ENCODE assay signal across 8 cellular contexts in the genomic region with DNA sequence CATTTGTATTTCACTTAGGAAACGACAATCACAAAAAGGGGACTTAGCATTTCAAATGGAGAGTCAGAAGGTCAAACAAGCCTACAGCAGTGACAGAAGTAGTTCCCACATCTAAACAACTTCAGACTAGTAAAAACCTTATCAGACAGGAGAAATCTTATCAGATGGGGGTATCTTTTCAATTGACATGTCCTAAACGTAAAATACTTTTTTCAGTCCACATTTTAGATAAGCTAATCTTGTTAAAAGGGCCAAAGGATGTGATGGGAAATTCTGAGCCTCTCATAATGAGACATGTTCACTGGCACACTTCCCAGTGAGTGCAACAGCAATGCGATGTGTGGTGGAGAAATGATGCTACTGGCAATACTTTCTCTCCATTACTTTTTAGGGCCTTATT. TPM values are rescaled to one million over a fixed set of nuclear protein-coding genes. Genes with fewer than 3 reads are reported as not detected.
A peak's percentile ranks its signal among the peaks of the same experiment; 100 is the strongest.
DNase-seq lines count a peak whose midpoint lies in the region; ATAC-seq, FAIRE-seq and TF ChIP-seq lines count a peak whose summit lies in the region.

No MANE protein-coding gene starts in this region.

- WGBS in HepG2 (ENCODE audit: low lambda C conversion rate) = 26% methylated on average over 3 of the region's 3 CpGs
- WGBS in gastroesophageal sphincter (ENCODE audit: low coverage in 1 of 2), 2 donors = 4 to 13% methylated on average over 3 of the region's 3 CpGs

- H3K4me1 ChIP-seq in BLaER1 (peaks cover 77% of the 10 kb centered on the region), adipocyte (ENCODE audit: control insufficient read depth, insufficient read depth, low read length) (peaks cover 46% of the 10 kb centered on the region), HepG2 (ENCODE audit: insufficient read depth, low read length) (peaks cover 64% of the 10 kb centered on the region), upper lobe of right lung (peaks cover 52% of the 10 kb centered on the region), gastroesophageal sphincter (peaks cover 2 to 73% (median 32%) of the 10 kb centered on the region in 3 donors)

- H3K4me3 ChIP-seq in BLaER1 (peak overlapping the region; percentile 100), adipocyte (ENCODE audit: low read length) (peak overlapping the region; percentile 98), HepG2 (replicated peaks in 1 of 3; ENCODE audit: insufficient read depth in 1 of 3, low read depth in 2 of 3, low read length in 3 of 3) (peak overlapping the region; percentile 80 to 95 (median 88)), upper lobe of right lung (peak overlapping the region; percentile 85), gastroesophageal sphincter (peak overlapping the region in 1 of 2 donors; percentile 70)

- POLR2A ChIA-PET in HepG2 (lab: Yijun Ruan, JAX) = interaction anchor here (0.7 kb wide), 1 partner anchor 130 kb away, joined by 3 read pairs; the partner anchor contains the start of gene YPEL1

- H2AFZ ChIP-seq in HepG2 (ENCODE audit: low read length) = no peak overlapping the region

- H3K27ac ChIP-seq in BLaER1 = no peak overlapping the region
- peak overlapping the region; percentile 18 for H3K27ac ChIP-seq in HepG2 (ENCODE audit: extremely low read length, insufficient read depth, low read length)
- no peak overlapping the region for H3K27ac ChIP-seq in upper lobe of right lung
- peak overlapping the region in 2 of 4 donors; percentile 91 to 94 for H3K27ac ChIP-seq in gastroesophageal sphincter

- in situ Hi-C loops in HepG2 (cut with HindIII; ENCODE audit: extremely low pct_ligation_motif_present, low pct_unique_long_range_greater_than_20kb) = no loop called here

- no peaks in the 10 kb centered on the region for H3K27me3 ChIP-seq in BLaER1
- no peaks in the 10 kb centered on the region for H3K27me3 ChIP-seq in adipocyte (replicated peaks; ENCODE audit: control insufficient read depth, insufficient read depth, low read length)
- H3K27me3 ChIP-seq in HepG2 (ENCODE audit: control insufficient read depth in 1 of 2, insufficient read depth in 2 of 2, low read length in 2 of 2) = no peaks in the 10 kb centered on the region; a peak in 1 of 5 replicates
- no peaks in the 10 kb centered on the region for H3K27me3 ChIP-seq in upper lobe of right lung
- H3K27me3 ChIP-seq in gastroesophageal sphincter = no peaks in the 10 kb centered on the region

- no peaks in the 10 kb centered on the region for H3K9me3 ChIP-seq in BLaER1
- no peaks in the 10 kb centered on the region for H3K9me3 ChIP-seq in adipocyte (ENCODE audit: control insufficient read depth, low read length)
- no peaks in the 10 kb centered on the region for H3K9me3 ChIP-seq in HepG2 (ENCODE audit: low read length)
- no peaks in the 10 kb centered on the region for H3K9me3 ChIP-seq in upper lobe of right lung
- no peaks in the 10 kb centered on the region for H3K9me3 ChIP-seq in gastroesophageal sphincter

- H3K4me2 ChIP-seq in BLaER1 = peak overlapping the region; percentile 85
- peak overlapping the region; percentile 89 for H3K4me2 ChIP-seq in HepG2 (ENCODE audit: low read depth, low read length)

- peak; percentile 51 for DNase-seq in HT1080 (ENCODE audit: low read depth)
- DNase-seq in adipocyte (ENCODE audit: low read depth) = peak; percentile 89
- no peak for DNase-seq in HepG2 (ENCODE audit: low spot score)
- DNase-seq in upper lobe of right lung = no peak
- no peak for DNase-seq in NOMO-1 (lab: John Stamatoyannopoulos, UW; ENCODE audit: unreplicated experiment in 2 of 2)

- peaks cover 73% of the 10 kb centered on the region for H3K79me2 ChIP-seq in HepG2 (ENCODE audit: insufficient read depth, low read length)

- intact Hi-C loops in HepG2 (cut with micrococcal nuclease; ENCODE audit: unreplicated experiment) (loop anchor here (5.0 kb wide), 2 partner anchors 33 to 72 kb away; no protein-coding TSS in a partner anchor), upper lobe of right lung (cut with DNase I) (no loop called here)

- TF ChIP-seq CTCF in HepG2 (CRISPR knock-in tag; IDR thresholded peaks at IDR 0.05) (no peak), upper lobe of right lung (IDR thresholded peaks at IDR 0.05) (no peak), gastroesophageal sphincter (IDR thresholded peaks at IDR 0.05) (no peak)

- peak; percentile 56 for FAIRE-seq in HepG2 (lab: Jason Lieb, UNC)

- BruUV-seq in HepG2 (replicated peaks; lab: Mats Ljungman, UMichigan) = no TSS peak

- TF ChIP-seq POLR2A in HepG2 (IDR thresholded peaks at IDR 0.05; ENCODE audit: insufficient read depth in 1 of 2, low read depth in 2 of 2, low read length in 2 of 2) (no peak), gastroesophageal sphincter (IDR thresholded peaks at IDR 0.05) (no peak)

- no peak for ATAC-seq in HepG2
- ATAC-seq in upper lobe of right lung = no peak
- no peak for ATAC-seq in gastroesophageal sphincter
- no peak for ATAC-seq in GM21447 (IDR thresholded peaks at IDR 0.05; ENCODE audit: unreplicated experiment)

- H3K36me3 ChIP-seq in BLaER1 (peaks cover 8% of the 10 kb centered on the region; the same call in 1 of the 2 replicates), adipocyte (ENCODE audit: control insufficient read depth, insufficient read depth, low read length, severe bottlenecking) (no peaks in the 10 kb centered on the region), HepG2 (replicated peaks in 1 of 2; ENCODE audit: control insufficient read depth in 1 of 2, insufficient read depth in 2 of 2, low read length in 2 of 2) (peaks cover 0 to 3% of the 10 kb centered on the region in 2 experiments; a peak in 1 of 5 replicates), upper lobe of right lung (no peaks in the 10 kb centered on the region), gastroesophageal sphincter (no peaks in the 10 kb centered on the region)

- CTCF ChIA-PET in HepG2 (lab: Yijun Ruan, JAX; ENCODE audit: low intra/inter-chr PET ratio, low total read pairs) = no interaction called here

- TF ChIP-seq RAD21 in HepG2 (CRISPR knock-in tag; IDR thresholded peaks at IDR 0.05) = no peak

- peaks cover 73% of the 10 kb centered on the region for H4K20me1 ChIP-seq in BLaER1
- peaks cover 63% of the 10 kb centered on the region for H4K20me1 ChIP-seq in HepG2 (ENCODE audit: insufficient read depth, low read length)

- TF ChIP-seq EP300 in HepG2 (IDR thresholded peaks at IDR 0.05; ENCODE audit: low read depth in 2 of 2, low read length in 2 of 2) (no peak), HepG2 (CRISPR knock-in tag; IDR thresholded peaks at IDR 0.05; ENCODE audit: borderline replicate concordance) (no peak), gastroesophageal sphincter (IDR thresholded peaks at IDR 0.05) (no peak)

- H3K9ac ChIP-seq in BLaER1 (peak overlapping the region; percentile 91; the same call in 1 of the 2 replicates), adipocyte (ENCODE audit: low read length) (peak overlapping the region; percentile 94), HepG2 (ENCODE audit: insufficient read depth, low read depth, low read length) (peak overlapping the region; percentile 88; the same call in 1 of the 2 replicates)

TF ChIP-seq in HepG2, 621 proteins besides CTCF, POLR2A, EP300 and RAD21 (continues in another document):
- TF ChIP-seq PLRG1 (conservative IDR thresholded peaks at IDR 0.05) = no peak
- TF ChIP-seq ZBTB42 (CRISPR knock-in tag; IDR thresholded peaks at IDR 0.05) = no peak
- no peak for TF ChIP-seq ZNF446 (CRISPR knock-in tag; IDR thresholded peaks at IDR 0.05)
- TF ChIP-seq FOXK2 (IDR thresholded peaks at IDR 0.05) = no peak

RNA-seq across cellular contexts. Expression of gene MAPK1, which starts 2.4 kb away (rescaled TPM):
- total RNA-seq in HT1080 (2014; rRNA removed; shearing (Covaris generic)) = 84.8 and 113 TPM in 2 replicates
- polyA plus RNA-seq in HT1080 (2015; cell fraction: cytosol; rRNA removed) = 56.0 and 65.3 TPM in 2 replicates
- 64.5 and 80.4 TPM in 2 replicates for polyA plus RNA-seq in HT1080 (2015; cell fraction: nucleus; rRNA removed)
- total RNA-seq in HepG2 (2016; rRNA removed; fragmentation: Illumina TruSeq; extraction: Trizol) (107 and 154 TPM in 2 replicates), upper lobe of right lung (134 TPM), gastroesophageal sphincter (10 to 100 TPM; 40.3 to 70.8 (median 57.4) TPM)
- total RNA-seq in HepG2 (2016; cell fraction: cytosol; rRNA removed; fragmentation: Illumina TruSeq; extraction: Trizol; ENCODE audit: low read depth) = 39.6 and 40.0 TPM in 2 replicates
- total RNA-seq in HepG2 (2016; cell fraction: insoluble cytoplasmic fraction; rRNA removed; fragmentation: Illumina TruSeq; extraction: Trizol) = 109 and 140 TPM in 2 replicates
- total RNA-seq in HepG2 (2016; cell fraction: membrane; rRNA removed; fragmentation: Illumina TruSeq; extraction: Trizol) = 33.8 and 38.8 TPM in 2 replicates
- total RNA-seq in HepG2 (2016; cell fraction: nucleus; rRNA removed; fragmentation: Illumina TruSeq; extraction: Trizol) = 42.1 and 45.3 TPM in 2 replicates
- polyA plus RNA-seq in HepG2 (2011; rRNA removed) = 92.7 and 114 TPM in 2 replicates
- 31.9 and 48.7 TPM in 2 replicates for polyA plus RNA-seq in HepG2 (2011; cell fraction: cytosol; rRNA removed)
- 24.0 TPM in 2 replicates for polyA plus RNA-seq in HepG2 (2011; cell fraction: nucleus; rRNA removed)
- polyA plus RNA-seq in HepG2 (2012) = 75.2 and 78.0 TPM in 2 replicates
- polyA plus RNA-seq in HepG2 (2016; cell fraction: cytosol; fragmentation: Illumina TruSeq; extraction: Trizol; ENCODE audit: low read depth) = 5.4 and 6.7 TPM in 2 replicates
- polyA plus RNA-seq in HepG2 (2016; cell fraction: insoluble cytoplasmic fraction; fragmentation: Illumina TruSeq; extraction: Trizol; ENCODE audit: low read depth) = 98.7 and 119 TPM in 2 replicates
- polyA plus RNA-seq in HepG2 (2016; cell fraction: membrane; fragmentation: Illumina TruSeq; extraction: Trizol; ENCODE audit: low read depth) = 10.3 and 16.3 TPM in 2 replicates
- 43.1 and 52.9 TPM in 2 replicates for polyA plus RNA-seq in HepG2 (2016; cell fraction: nucleus; fragmentation: Illumina TruSeq; extraction: Trizol; ENCODE audit: insufficient read depth, low read depth)
- 51.6 and 79.2 TPM in 2 replicates for polyA minus RNA-seq in HepG2 (2011; rRNA and poly(A)+ RNA removed; ENCODE audit: low replicate concordance)
- polyA minus RNA-seq in HepG2 (2011; cell fraction: cytosol; rRNA and poly(A)+ RNA removed) = 36.6 and 37.6 TPM in 2 replicates
- 25.8 and 27.6 TPM in 2 replicates for polyA minus RNA-seq in HepG2 (2011; cell fraction: nucleus; rRNA and poly(A)+ RNA removed)

Comparison
In these comparisons a context has a peak if more than half of its experiments do, and no peak if none do; other contexts are left out.
1. DNase-seq: peak in HT1080 (single experiment) and adipocyte (single experiment); none in HepG2 (single experiment), upper lobe of right lung (single experiment) and NOMO-1 (0 of 2).
2. Peak in every context shown above with its lines, with median percentiles within 50 percentile points of each other: H3K9ac ChIP-seq.